1 cellular context compared by ENCODE assay signal in the genomic region with DNA sequence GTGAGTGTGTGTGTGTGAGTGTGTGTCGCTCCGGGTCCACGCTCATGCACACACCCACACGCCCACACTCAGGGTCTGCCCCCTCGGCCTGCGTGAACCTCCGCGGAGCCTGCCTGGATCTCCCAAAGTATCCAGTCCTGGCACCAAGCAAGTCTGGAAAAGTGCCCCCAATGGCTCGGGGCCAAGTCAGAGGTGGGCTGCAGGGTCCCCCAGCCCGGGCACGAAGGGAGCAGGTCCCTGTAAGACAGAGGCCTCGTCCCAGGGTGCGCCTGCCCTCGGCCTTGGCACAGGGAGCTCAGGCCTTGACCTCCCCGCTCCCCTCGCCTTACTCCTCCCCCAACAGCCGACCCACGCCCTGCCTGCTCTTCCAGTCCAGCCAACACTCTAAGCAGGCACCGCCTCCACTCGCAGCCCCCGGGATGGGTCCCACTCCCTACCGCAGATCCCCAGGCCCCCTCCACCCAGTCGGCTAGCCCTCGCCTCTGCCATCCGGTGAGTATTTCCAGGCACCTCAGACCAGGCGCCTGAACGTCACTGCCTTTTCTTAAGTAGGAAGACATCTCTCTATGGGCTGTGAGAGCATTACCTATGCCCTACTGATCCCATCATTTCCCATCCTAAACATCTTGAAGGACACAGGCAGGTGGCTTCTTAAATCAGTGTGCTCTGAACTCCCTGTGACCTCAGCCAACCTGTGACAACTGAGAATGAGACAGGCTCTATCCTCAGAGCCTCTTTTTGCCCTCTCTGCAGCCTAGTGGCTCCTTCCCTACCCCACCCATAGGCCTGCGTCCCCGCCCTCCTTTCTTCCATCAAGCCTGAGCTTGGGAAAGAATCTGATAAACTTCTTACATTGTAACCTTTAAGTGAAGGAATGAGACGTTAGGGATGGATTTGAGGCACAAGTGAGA.
TF ChIP-seq lines count a peak whose summit lies in the region.

No MANE protein-coding gene starts in this region.

TF ChIP-seq in GM23338, 12 proteins besides CTCF, POLR2A, EP300 and RAD21 (continued from another document):
- TF ChIP-seq, protein P1, sequence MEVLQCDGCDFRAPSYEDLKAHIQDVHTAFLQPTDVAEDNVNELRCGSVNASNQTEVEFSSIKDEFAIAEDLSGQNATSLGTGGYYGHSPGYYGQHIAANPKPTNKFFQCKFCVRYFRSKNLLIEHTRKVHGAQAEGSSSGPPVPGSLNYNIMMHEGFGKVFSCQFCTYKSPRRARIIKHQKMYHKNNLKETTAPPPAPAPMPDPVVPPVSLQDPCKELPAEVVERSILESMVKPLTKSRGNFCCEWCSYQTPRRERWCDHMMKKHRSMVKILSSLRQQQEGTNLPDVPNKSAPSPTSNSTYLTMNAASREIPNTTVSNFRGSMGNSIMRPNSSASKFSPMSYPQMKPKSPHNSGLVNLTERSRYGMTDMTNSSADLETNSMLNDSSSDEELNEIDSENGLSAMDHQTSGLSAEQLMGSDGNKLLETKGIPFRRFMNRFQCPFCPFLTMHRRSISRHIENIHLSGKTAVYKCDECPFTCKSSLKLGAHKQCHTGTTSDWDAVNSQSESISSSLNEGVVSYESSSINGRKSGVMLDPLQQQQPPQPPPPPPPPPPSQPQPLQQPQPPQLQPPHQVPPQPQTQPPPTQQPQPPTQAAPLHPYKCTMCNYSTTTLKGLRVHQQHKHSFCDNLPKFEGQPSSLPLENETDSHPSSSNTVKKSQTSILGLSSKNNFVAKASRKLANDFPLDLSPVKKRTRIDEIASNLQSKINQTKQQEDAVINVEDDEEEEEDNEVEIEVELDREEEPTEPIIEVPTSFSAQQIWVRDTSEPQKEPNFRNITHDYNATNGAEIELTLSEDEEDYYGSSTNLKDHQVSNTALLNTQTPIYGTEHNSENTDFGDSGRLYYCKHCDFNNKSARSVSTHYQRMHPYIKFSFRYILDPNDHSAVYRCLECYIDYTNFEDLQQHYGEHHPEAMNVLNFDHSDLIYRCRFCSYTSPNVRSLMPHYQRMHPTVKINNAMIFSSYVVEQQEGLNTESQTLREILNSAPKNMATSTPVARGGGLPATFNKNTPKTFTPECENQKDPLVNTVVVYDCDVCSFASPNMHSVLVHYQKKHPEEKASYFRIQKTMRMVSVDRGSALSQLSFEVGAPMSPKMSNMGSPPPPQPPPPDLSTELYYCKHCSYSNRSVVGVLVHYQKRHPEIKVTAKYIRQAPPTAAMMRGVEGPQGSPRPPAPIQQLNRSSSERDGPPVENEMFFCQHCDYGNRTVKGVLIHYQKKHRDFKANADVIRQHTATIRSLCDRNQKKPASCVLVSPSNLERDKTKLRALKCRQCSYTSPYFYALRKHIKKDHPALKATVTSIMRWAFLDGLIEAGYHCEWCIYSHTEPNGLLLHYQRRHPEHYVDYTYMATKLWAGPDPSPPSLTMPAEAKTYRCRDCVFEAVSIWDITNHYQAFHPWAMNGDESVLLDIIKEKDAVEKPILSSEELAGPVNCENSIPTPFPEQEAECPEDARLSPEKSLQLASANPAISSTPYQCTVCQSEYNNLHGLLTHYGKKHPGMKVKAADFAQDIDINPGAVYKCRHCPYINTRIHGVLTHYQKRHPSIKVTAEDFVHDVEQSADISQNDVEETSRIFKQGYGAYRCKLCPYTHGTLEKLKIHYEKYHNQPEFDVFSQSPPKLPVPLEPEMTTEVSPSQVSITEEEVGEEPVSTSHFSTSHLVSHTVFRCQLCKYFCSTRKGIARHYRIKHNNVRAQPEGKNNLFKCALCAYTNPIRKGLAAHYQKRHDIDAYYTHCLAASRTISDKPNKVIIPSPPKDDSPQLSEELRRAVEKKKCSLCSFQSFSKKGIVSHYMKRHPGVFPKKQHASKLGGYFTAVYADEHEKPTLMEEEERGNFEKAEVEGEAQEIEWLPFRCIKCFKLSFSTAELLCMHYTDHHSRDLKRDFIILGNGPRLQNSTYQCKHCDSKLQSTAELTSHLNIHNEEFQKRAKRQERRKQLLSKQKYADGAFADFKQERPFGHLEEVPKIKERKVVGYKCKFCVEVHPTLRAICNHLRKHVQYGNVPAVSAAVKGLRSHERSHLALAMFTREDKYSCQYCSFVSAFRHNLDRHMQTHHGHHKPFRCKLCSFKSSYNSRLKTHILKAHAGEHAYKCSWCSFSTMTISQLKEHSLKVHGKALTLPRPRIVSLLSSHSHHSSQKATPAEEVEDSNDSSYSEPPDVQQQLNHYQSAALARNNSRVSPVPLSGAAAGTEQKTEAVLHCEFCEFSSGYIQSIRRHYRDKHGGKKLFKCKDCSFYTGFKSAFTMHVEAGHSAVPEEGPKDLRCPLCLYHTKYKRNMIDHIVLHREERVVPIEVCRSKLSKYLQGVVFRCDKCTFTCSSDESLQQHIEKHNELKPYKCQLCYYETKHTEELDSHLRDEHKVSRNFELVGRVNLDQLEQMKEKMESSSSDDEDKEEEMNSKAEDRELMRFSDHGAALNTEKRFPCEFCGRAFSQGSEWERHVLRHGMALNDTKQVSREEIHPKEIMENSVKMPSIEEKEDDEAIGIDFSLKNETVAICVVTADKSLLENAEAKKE (CRISPR knock-in tag; IDR thresholded peaks at IDR 0.05) = no peak
- TF ChIP-seq JUNB (IDR thresholded peaks at IDR 0.05; ENCODE audit: unreplicated experiment) = no peak
- no peak for TF ChIP-seq ZNF114 (CRISPR knock-in tag; IDR thresholded peaks at IDR 0.05)
- TF ChIP-seq EZH2phosphoT487 (IDR thresholded peaks at IDR 0.05; ENCODE audit: unreplicated experiment) = no peak
- TF ChIP-seq NANOG (IDR thresholded peaks at IDR 0.05; ENCODE audit: borderline replicate concordance) = no peak
- no peak for TF ChIP-seq CREB1 (CRISPR knock-in tag; IDR thresholded peaks at IDR 0.05; ENCODE audit: low read depth)
- TF ChIP-seq ZNF331 (CRISPR knock-in tag; IDR thresholded peaks at IDR 0.05; ENCODE audit: low read depth) = no peak
- TF ChIP-seq, protein P2, sequence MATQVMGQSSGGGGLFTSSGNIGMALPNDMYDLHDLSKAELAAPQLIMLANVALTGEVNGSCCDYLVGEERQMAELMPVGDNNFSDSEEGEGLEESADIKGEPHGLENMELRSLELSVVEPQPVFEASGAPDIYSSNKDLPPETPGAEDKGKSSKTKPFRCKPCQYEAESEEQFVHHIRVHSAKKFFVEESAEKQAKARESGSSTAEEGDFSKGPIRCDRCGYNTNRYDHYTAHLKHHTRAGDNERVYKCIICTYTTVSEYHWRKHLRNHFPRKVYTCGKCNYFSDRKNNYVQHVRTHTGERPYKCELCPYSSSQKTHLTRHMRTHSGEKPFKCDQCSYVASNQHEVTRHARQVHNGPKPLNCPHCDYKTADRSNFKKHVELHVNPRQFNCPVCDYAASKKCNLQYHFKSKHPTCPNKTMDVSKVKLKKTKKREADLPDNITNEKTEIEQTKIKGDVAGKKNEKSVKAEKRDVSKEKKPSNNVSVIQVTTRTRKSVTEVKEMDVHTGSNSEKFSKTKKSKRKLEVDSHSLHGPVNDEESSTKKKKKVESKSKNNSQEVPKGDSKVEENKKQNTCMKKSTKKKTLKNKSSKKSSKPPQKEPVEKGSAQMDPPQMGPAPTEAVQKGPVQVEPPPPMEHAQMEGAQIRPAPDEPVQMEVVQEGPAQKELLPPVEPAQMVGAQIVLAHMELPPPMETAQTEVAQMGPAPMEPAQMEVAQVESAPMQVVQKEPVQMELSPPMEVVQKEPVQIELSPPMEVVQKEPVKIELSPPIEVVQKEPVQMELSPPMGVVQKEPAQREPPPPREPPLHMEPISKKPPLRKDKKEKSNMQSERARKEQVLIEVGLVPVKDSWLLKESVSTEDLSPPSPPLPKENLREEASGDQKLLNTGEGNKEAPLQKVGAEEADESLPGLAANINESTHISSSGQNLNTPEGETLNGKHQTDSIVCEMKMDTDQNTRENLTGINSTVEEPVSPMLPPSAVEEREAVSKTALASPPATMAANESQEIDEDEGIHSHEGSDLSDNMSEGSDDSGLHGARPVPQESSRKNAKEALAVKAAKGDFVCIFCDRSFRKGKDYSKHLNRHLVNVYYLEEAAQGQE (IDR thresholded peaks at IDR 0.05; ENCODE audit: unreplicated experiment) = no peak
- TF ChIP-seq POLR2AphosphoS5 (IDR thresholded peaks at IDR 0.05; ENCODE audit: low read depth) = no peak
- TF ChIP-seq EZH2 (IDR thresholded peaks at IDR 0.05; ENCODE audit: low read depth, unreplicated experiment) = no peak
